ENCODE assay signal across 26 cellular contexts in genomic region chr9:114060070-114060469, GRCh38. TPM values are rescaled to one million over a fixed set of nuclear protein-coding genes. Genes with fewer than 3 reads are reported as not detected.
DNase-seq lines count a peak whose midpoint lies in the region; ATAC-seq and TF ChIP-seq lines count a peak whose summit lies in the region.
"Had no signal": no experiment of that assay in that cellular context is flagged by ENCODE, and none has a peak within 500 bp of the region (broad histone marks: within the 10 kb centered on the region; RNA-seq: fewer than 3 reads in every experiment).

No MANE protein-coding gene starts in this region.

- H3K4me1 ChIP-seq in osteoblast (ENCODE audit: insufficient read depth, low read length) (peaks cover 6% of the 10 kb centered on the region), upper lobe of right lung (no peaks in the 10 kb centered on the region)

- H3K9me3 ChIP-seq in osteoblast (ENCODE audit: low read depth, low read length) (no peaks in the 10 kb centered on the region), upper lobe of right lung (no peaks in the 10 kb centered on the region)

- intact Hi-C loops in cardiac septum (cut with DNase I) = no loop called here
- intact Hi-C loops in left ventricle myocardium superior (cut with micrococcal nuclease) = no loop called here
- intact Hi-C loops in upper lobe of right lung (cut with DNase I) = no loop called here

- H3K4me3 ChIP-seq in osteoblast (ENCODE audit: insufficient read depth, low read length) (no peak overlapping the region), upper lobe of right lung (no peak overlapping the region), foreskin fibroblast (ENCODE audit: low read depth in 1 of 2, low read length in 2 of 2) (no peak overlapping the region)

- H3K36me3 ChIP-seq in osteoblast (ENCODE audit: insufficient read depth, low read length) (no peaks in the 10 kb centered on the region), upper lobe of right lung (no peaks in the 10 kb centered on the region)

- TF ChIP-seq CTCF in osteoblast (IDR thresholded peaks at IDR 0.05; ENCODE audit: extremely low read depth, low read depth, low read length) = no peak
- TF ChIP-seq CTCF in upper lobe of right lung (IDR thresholded peaks at IDR 0.05) = no peak
- no peak for TF ChIP-seq CTCF in foreskin fibroblast (IDR thresholded peaks at IDR 0.05; ENCODE audit: low read depth, low read length)

- H4K20me1 ChIP-seq in osteoblast (ENCODE audit: insufficient read depth, low read length) = no peaks in the 10 kb centered on the region

- H3K27ac ChIP-seq in osteoblast (ENCODE audit: low read depth, low read length) (no peak overlapping the region), upper lobe of right lung (no peak overlapping the region)
- H3K27ac ChIP-seq: HL-60 had no signal

- no peaks in the 10 kb centered on the region for H3K79me2 ChIP-seq in osteoblast (ENCODE audit: insufficient read depth, low read length)

- H3K4me2 ChIP-seq in osteoblast (ENCODE audit: insufficient read depth, low read length) = no peak overlapping the region

- no peak for ATAC-seq in left ventricle myocardium superior
- no peak for ATAC-seq in upper lobe of right lung
- no peak for ATAC-seq in HG02973 (IDR thresholded peaks at IDR 0.05; ENCODE audit: unreplicated experiment)

- no peak overlapping the region for H2AFZ ChIP-seq in osteoblast (ENCODE audit: low read length)

- H3K27me3 ChIP-seq in osteoblast (ENCODE audit: insufficient read depth, low read length) (peaks cover 10% of the 10 kb centered on the region), upper lobe of right lung (no peaks in the 10 kb centered on the region)

- DNase-seq in cardiac septum (ENCODE audit: low spot score) (peak; percentile 44), left ventricle myocardium superior (no peak), mesenteric fat pad (ENCODE audit: low spot score) (peak; percentile 39), osteoblast (ENCODE audit: insufficient read length, low spot score, missing footprints) (peak; percentile 42), upper lobe of right lung (peak; percentile 44), foreskin fibroblast (no peak)
- DNase-seq in effector CD8-positive, alpha-beta T cell (lab: John Stamatoyannopoulos, UW) = no peak
- DNase-seq: 8988T; CD4-positive, CD25-positive, alpha-beta regulatory T cell; COR-L47; DMS 273 treated with DMSO at 0.1 percent for 48 hours; GDM1; H7; HFFc6; IMR-90; NCI-H1417 treated with DMSO at 0.1 percent for 48 hours; NCI-H2029; NCI-H2171; NCI-H774 had no signal

RNA-seq across cellular contexts. Expression of gene AMBP, which starts 18.0 kb away (rescaled TPM):
- not detected for total RNA-seq in cardiac septum
- not detected for total RNA-seq in left ventricle myocardium superior
- total RNA-seq in mesenteric fat pad = not detected
- total RNA-seq in osteoblast = not detected in 2 replicates
- total RNA-seq in upper lobe of right lung = 0.67 TPM
- total RNA-seq: CD4-positive, CD25-positive, alpha-beta regulatory T cell; HFFc6; IMR-90; OCI-LY7; Right ventricle myocardium inferior had no signal

RNA-seq across cellular contexts. Expression of gene KIF12, which starts 39.0 kb away (rescaled TPM):
- total RNA-seq in cardiac septum (not detected), left ventricle myocardium superior (not detected), mesenteric fat pad (0.84 TPM), osteoblast (not detected in 2 replicates), upper lobe of right lung (6.2 TPM)
- total RNA-seq: CD4-positive, CD25-positive, alpha-beta regulatory T cell; Daoy; HFFc6; HT1080; IMR-90; NCI-H460; OCI-LY7; Right ventricle myocardium inferior had no signal

Comparison
In these comparisons a context has a peak if more than half of its experiments do, and no peak if none do; other contexts are left out.
1. DNase-seq: peak in cardiac septum (single experiment), mesenteric fat pad (single experiment), osteoblast (single experiment) and upper lobe of right lung (single experiment); none in left ventricle myocardium superior (single experiment), effector CD8-positive, alpha-beta T cell (single experiment) and foreskin fibroblast (0 of 2).